Comparison of ENCODE assay signal across 12 cellular contexts in the genomic region with DNA sequence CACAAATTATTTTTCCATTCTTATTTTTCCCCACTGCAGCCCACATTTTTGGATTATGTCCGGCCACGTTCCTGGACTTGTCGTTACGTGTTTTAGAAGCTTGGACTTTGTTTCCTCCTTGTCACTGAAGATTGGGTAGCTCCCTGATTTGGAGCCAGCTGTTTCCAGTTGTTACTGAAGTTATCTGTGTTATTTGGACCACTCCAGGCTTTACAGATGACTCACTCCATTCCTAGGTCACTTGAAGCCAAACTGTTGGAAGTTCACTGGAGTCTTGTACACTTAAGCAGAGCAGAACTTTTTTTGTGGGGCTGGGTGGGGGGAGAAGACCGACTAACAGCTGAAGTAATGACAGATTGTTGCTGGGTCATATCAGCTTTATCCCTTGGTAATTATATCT. TPM values are rescaled to one million over a fixed set of nuclear protein-coding genes. Genes with fewer than 3 reads are reported as not detected.
DNase-seq lines count a peak whose midpoint lies in the region; ATAC-seq and TF ChIP-seq lines count a peak whose summit lies in the region.
"Had no signal": no experiment of that assay in that cellular context is flagged by ENCODE, and none has a peak within 500 bp of the region (broad histone marks: within the 10 kb centered on the region; RNA-seq: fewer than 3 reads in every experiment).

No MANE protein-coding gene starts in this region.

- no peaks in the 10 kb centered on the region for H3K27me3 Mint-ChIP-seq in HFFc6 (ENCODE audit: insufficient read depth)
- H3K27me3 Mint-ChIP-seq in stimulated activated memory B cell treated with anti-CD40 and anti-IgM and Interleukin-4, amounts not matched to agents 10 μg/mL and 1 μg/mL and 100 μg/mL, for 72 hours = no peaks in the 10 kb centered on the region

- peaks cover 9% of the 10 kb centered on the region; the same call in 1 of the 2 replicates for H3K36me3 Mint-ChIP-seq in HFFc6 (ENCODE audit: low read depth)
- peaks cover 55% of the 10 kb centered on the region for H3K36me3 Mint-ChIP-seq in stimulated activated memory B cell treated with anti-CD40 and anti-IgM and Interleukin-4, amounts not matched to agents 10 μg/mL and 1 μg/mL and 100 μg/mL, for 72 hours

- no peak overlapping the region for H3K4me3 ChIP-seq in cardiac fibroblast (replicated peaks in 1 of 2; ENCODE audit: low read depth in 2 of 2, low read length in 2 of 2)

- H3K4me1 Mint-ChIP-seq in HFFc6 (ENCODE audit: low read depth) = peaks cover 13% of the 10 kb centered on the region
- H3K4me1 Mint-ChIP-seq in stimulated activated memory B cell treated with anti-CD40 and anti-IgM and Interleukin-4, amounts not matched to agents 10 μg/mL and 1 μg/mL and 100 μg/mL, for 72 hours = no peaks in the 10 kb centered on the region
- H3K4me1 Mint-ChIP-seq: neural crest cell had no signal

- no peak for ATAC-seq in GM21723 (IDR thresholded peaks at IDR 0.05; ENCODE audit: unreplicated experiment)
- no peak for ATAC-seq in stimulated activated memory B cell treated with anti-CD40 and anti-IgM and Interleukin-4, amounts not matched to agents 10 μg/mL and 1 μg/mL and 100 μg/mL, for 72 hours

- H3K4me3 Mint-ChIP-seq in HFFc6 = peak overlapping the region; percentile 24; the same call in 1 of the 2 replicates
- no peak overlapping the region for H3K4me3 Mint-ChIP-seq in stimulated activated memory B cell treated with anti-CD40 and anti-IgM and Interleukin-4, amounts not matched to agents 10 μg/mL and 1 μg/mL and 100 μg/mL, for 72 hours
- H3K4me3 Mint-ChIP-seq: activated T-helper 1 cell treated with anti-CD3 and anti-CD28 coated beads, Interleukin-12 subunit alpha, Interleukin-12 subunit beta, Interleukin-2, Interleukin-4 antibody, amounts not matched to agents 30 ng/mL and 10 ng/mL and 1 ng/mL, durations not matched to agents 14 hours and 24 hours and 36 hours; neural crest cell had no signal

- TF ChIP-seq CTCF in HFFc6 (IDR thresholded peaks at IDR 0.05) (no peak), cardiac fibroblast (IDR thresholded peaks at IDR 0.05; ENCODE audit: low read depth, low read length) (no peak)

- peak overlapping the region; percentile 17 for H3K27ac Mint-ChIP-seq in HFFc6
- H3K27ac Mint-ChIP-seq in stimulated activated memory B cell treated with anti-CD40 and anti-IgM and Interleukin-4, amounts not matched to agents 10 μg/mL and 1 μg/mL and 100 μg/mL, for 72 hours = no peak overlapping the region
- H3K27ac Mint-ChIP-seq: activated T-helper 1 cell treated with anti-CD3 and anti-CD28 coated beads, Interleukin-12 subunit alpha, Interleukin-12 subunit beta, Interleukin-2, Interleukin-4 antibody, amounts not matched to agents 30 ng/mL and 10 ng/mL and 1 ng/mL, durations not matched to agents 14 hours and 24 hours and 36 hours had no signal

- DNase-seq in HFFc6 (peak; percentile 31), cardiac fibroblast (ENCODE audit: low read depth in 2 of 2) (peak; percentile 48 to 95), islet precursor cell (peak; percentile 82), stromal cell of bone marrow (ENCODE audit: low read depth) (peak; percentile 34), SW480 (ENCODE audit: low spot score) (no peak), NCI-H146 (lab: John Stamatoyannopoulos, UW) (no peak)
- DNase-seq: dermis blood vessel endothelial cell; stimulated activated CD4-positive, alpha-beta T cell treated with anti-CD3 and anti-CD28 coated beads, Interleukin-4, amount 100 ng/mL, for 1 hour had no signal

- H3K9me3 Mint-ChIP-seq in HFFc6 = no peaks in the 10 kb centered on the region
- H3K9me3 Mint-ChIP-seq in stimulated activated memory B cell treated with anti-CD40 and anti-IgM and Interleukin-4, amounts not matched to agents 10 μg/mL and 1 μg/mL and 100 μg/mL, for 72 hours = no peaks in the 10 kb centered on the region
- H3K9me3 Mint-ChIP-seq: activated T-helper 1 cell treated with anti-CD3 and anti-CD28 coated beads, Interleukin-12 subunit alpha, Interleukin-12 subunit beta, Interleukin-2, Interleukin-4 antibody, amounts not matched to agents 30 ng/mL and 10 ng/mL and 1 ng/mL, durations not matched to agents 14 hours and 24 hours and 36 hours; neural crest cell had no signal

RNA-seq across cellular contexts. Expression of a gene that starts 12.2 kb away (rescaled TPM):
- total RNA-seq in HFFc6 (2021; fragmentation: NEBNext Ultra II Directional; extraction: Animal tissue kit (Norgen Biotek cat#: 25700)) = under 1 TPM in 1 of 6 experiments, not detected in 5; 0.50 TPM
- total RNA-seq: activated T-helper 1 cell treated with anti-CD3 and anti-CD28 coated beads, Interleukin-12 subunit alpha, Interleukin-12 subunit beta, Interleukin-2, Interleukin-4 antibody, amounts not matched to agents 30 ng/mL and 10 ng/mL and 1 ng/mL, durations not matched to agents 14 hours and 24 hours and 36 hours had no signal

RNA-seq across cellular contexts. Expression of a gene that starts 59.9 kb away (rescaled TPM):
- total RNA-seq in HFFc6 (2021; fragmentation: NEBNext Ultra II Directional; extraction: Animal tissue kit (Norgen Biotek cat#: 25700)) = 10 to 100 TPM; 29.2 to 38.6 (median 37.2) TPM

Comparison
In these comparisons a context has a peak if more than half of its experiments do, and no peak if none do; other contexts are left out.
1. DNase-seq: peak in HFFc6 (single experiment), cardiac fibroblast (2 of 2), islet precursor cell (single experiment) and stromal cell of bone marrow (single experiment); none in SW480 (single experiment) and NCI-H146 (single experiment).